ENCODE assay signal across 32 cellular contexts in the genomic region with DNA sequence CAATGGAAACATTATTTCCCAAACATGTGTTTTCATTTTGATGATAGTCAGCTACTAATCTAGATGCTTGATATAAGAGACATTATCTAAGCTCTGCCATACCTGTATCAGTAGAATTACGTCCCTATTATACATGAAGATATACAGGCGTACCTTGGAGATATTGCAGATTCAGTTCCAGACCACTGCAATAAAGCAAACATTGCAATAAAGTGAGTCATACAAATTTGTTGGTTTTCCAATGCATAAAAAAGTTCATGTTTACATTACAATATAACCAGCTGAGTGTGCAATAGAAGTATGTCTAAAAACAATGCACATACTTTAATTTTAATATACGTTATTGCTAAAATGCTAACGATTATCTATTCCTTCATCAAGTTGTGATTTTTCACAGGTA.
"Had no signal": no experiment of that assay in that cellular context is flagged by ENCODE, and none has a peak within 500 bp of the region (broad histone marks: within the 10 kb centered on the region; RNA-seq: fewer than 3 reads in every experiment).

No MANE protein-coding gene starts in this region.

- H3K4me1 ChIP-seq: body of pancreas, esophagus muscularis mucosa, foreskin keratinocyte, heart left ventricle, pancreas, prostate gland, testis, transverse colon had no signal

- H3K9me3 Mint-ChIP-seq: neural crest cell had no signal

- H3K27ac ChIP-seq: body of pancreas, cardiac muscle cell, esophagus muscularis mucosa, foreskin keratinocyte, heart left ventricle, pancreas, prostate gland, skin epidermis, testis, transverse colon had no signal

- H3K27ac Mint-ChIP-seq: activated CD4-positive, alpha-beta memory T cell treated with anti-CD3 and anti-CD28 coated beads, Interleukin-2, amount 10 ng/mL, durations not matched to agents 7 days and 5 days; activated CD4-positive, alpha-beta T cell treated with anti-CD3 and anti-CD28 coated beads, Interleukin-2, amount 10 ng/mL, durations not matched to agents 24 days and 14 days; activated naive CD8-positive, alpha-beta T cell treated with anti-CD3 and anti-CD28 coated beads, Interleukin-2, amount 50 U/mL, for 24 hours; activated T-helper 17 cell treated with anti-CD3 and anti-CD28 coated beads, Interleukin-2, amount 50 U/mL, for 72 hours; immature natural killer cell; memory B cell; naive thymus-derived CD8-positive, alpha-beta T cell; T-helper 17 cell had no signal

- H3K27me3 ChIP-seq: body of pancreas, cardiac muscle cell, esophagus muscularis mucosa, foreskin keratinocyte, heart left ventricle, pancreas, testis, transverse colon had no signal

- H3K4me3 ChIP-seq: body of pancreas, cardiac muscle cell, esophagus muscularis mucosa, heart left ventricle, pancreas, prostate gland, skin epidermis, testis, transverse colon had no signal

- H3K36me3 Mint-ChIP-seq: immature natural killer cell; memory B cell; naive thymus-derived CD8-positive, alpha-beta T cell had no signal

- DNase-seq: activated CD4-positive, alpha-beta memory T cell treated with anti-CD3 and anti-CD28 coated beads, Interleukin-2, amount 10 ng/mL, durations not matched to agents 7 days and 5 days; activated CD4-positive, alpha-beta T cell treated with anti-CD3 and anti-CD28 coated beads, Interleukin-2, amount 10 ng/mL, durations not matched to agents 24 days and 14 days; activated CD4-positive, CD25-positive, alpha-beta regulatory T cell treated with anti-CD3 and anti-CD28 coated beads, Interleukin-2, amount 50 U/mL, for 72 hours; activated gamma-delta T cell treated with Interleukin-2 at 50 U/mL for 16 hours; activated naive CD4-positive, alpha-beta T cell treated with anti-CD3 and anti-CD28 coated beads, Interleukin-2, amount 50 U/mL, for 16 hours; activated naive CD8-positive, alpha-beta T cell treated with anti-CD3 and anti-CD28 coated beads, Interleukin-2, amount 50 U/mL, for 24 hours; activated T-cell treated with anti-CD3 and anti-CD28 coated beads, Interleukin-2, amount 50 U/mL, for 4 hours; body of pancreas; cerebellar nuclear complex; cortex of kidney; foreskin keratinocyte; heart left ventricle; hypothalamus; immature natural killer cell; naive thymus-derived CD8-positive, alpha-beta T cell; nucleus accumbens; pancreas; retina; stimulated activated CD4-positive, alpha-beta T cell treated with anti-CD3 and anti-CD28 coated beads, Interleukin-12 subunit alpha, Interleukin-12 subunit beta, amount 100 ng/mL, for 4 hours; stimulated activated CD4-positive, alpha-beta T cell treated with anti-CD3 and anti-CD28 coated beads, Interleukin-4, amount 100 ng/mL, for 1 hour; stimulated activated naive CD8-positive, alpha-beta T cell treated with anti-CD3 and anti-CD28 coated beads, Interleukin-15, Interleukin-2, amounts not matched to agents 100 U/mL and 50 U/mL, for 24 hours; T-helper 17 cell; testis; transverse colon had no signal

- ATAC-seq: activated naive CD8-positive, alpha-beta T cell treated with anti-CD3 and anti-CD28 coated beads, Interleukin-2, amount 50 U/mL, for 24 hours; activated T-cell treated with anti-CD3 and anti-CD28 coated beads, Interleukin-2, amount 50 U/mL, for 4 hours; activated T-helper 17 cell treated with anti-CD3 and anti-CD28 coated beads, Interleukin-2, amount 50 U/mL, for 72 hours; body of pancreas; foreskin keratinocyte; heart left ventricle; naive thymus-derived CD8-positive, alpha-beta T cell; pancreas; sciatic nerve; stimulated activated naive CD8-positive, alpha-beta T cell treated with anti-CD3 and anti-CD28 coated beads, Interleukin-15, Interleukin-2, amounts not matched to agents 100 U/mL and 50 U/mL, for 24 hours; T-helper 17 cell had no signal

- H3K36me3 ChIP-seq: cardiac muscle cell, esophagus muscularis mucosa, heart left ventricle, pancreas, prostate gland, transverse colon had no signal
